ENCODE assay signal across 1 cellular context in genomic region chr2:20578266-20578894, GRCh38.
TF ChIP-seq lines count a peak whose summit lies in the region.

No MANE protein-coding gene starts in this region.

TF ChIP-seq in HepG2, 621 proteins besides CTCF, POLR2A, EP300 and RAD21 (continued from another document):
- TF ChIP-seq, protein P1, sequence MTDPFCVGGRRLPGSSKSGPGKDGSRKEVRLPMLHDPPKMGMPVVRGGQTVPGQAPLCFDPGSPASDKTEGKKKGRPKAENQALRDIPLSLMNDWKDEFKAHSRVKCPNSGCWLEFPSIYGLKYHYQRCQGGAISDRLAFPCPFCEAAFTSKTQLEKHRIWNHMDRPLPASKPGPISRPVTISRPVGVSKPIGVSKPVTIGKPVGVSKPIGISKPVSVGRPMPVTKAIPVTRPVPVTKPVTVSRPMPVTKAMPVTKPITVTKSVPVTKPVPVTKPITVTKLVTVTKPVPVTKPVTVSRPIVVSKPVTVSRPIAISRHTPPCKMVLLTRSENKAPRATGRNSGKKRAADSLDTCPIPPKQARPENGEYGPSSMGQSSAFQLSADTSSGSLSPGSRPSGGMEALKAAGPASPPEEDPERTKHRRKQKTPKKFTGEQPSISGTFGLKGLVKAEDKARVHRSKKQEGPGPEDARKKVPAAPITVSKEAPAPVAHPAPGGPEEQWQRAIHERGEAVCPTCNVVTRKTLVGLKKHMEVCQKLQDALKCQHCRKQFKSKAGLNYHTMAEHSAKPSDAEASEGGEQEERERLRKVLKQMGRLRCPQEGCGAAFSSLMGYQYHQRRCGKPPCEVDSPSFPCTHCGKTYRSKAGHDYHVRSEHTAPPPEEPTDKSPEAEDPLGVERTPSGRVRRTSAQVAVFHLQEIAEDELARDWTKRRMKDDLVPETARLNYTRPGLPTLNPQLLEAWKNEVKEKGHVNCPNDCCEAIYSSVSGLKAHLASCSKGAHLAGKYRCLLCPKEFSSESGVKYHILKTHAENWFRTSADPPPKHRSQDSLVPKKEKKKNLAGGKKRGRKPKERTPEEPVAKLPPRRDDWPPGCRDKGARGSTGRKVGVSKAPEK (CRISPR knock-in tag; IDR thresholded peaks at IDR 0.05; ENCODE audit: borderline replicate concordance): no peak
- no peak for TF ChIP-seq GZF1 (CRISPR knock-in tag; IDR thresholded peaks at IDR 0.05)
- no peak for TF ChIP-seq ZZZ3 (CRISPR knock-in tag; IDR thresholded peaks at IDR 0.05; ENCODE audit: borderline replicate concordance)
- no peak for TF ChIP-seq PAX8 (CRISPR knock-in tag; IDR thresholded peaks at IDR 0.05; ENCODE audit: borderline replicate concordance)
- TF ChIP-seq ZNF720 (CRISPR knock-in tag; IDR thresholded peaks at IDR 0.05): no peak
- 0 out of 2 replicates have a peak, but pooled peaks have one; percentile 34 for TF ChIP-seq ZNF670 (CRISPR knock-in tag; IDR thresholded peaks at IDR 0.05; ENCODE audit: borderline replicate concordance)
- TF ChIP-seq, protein P2, sequence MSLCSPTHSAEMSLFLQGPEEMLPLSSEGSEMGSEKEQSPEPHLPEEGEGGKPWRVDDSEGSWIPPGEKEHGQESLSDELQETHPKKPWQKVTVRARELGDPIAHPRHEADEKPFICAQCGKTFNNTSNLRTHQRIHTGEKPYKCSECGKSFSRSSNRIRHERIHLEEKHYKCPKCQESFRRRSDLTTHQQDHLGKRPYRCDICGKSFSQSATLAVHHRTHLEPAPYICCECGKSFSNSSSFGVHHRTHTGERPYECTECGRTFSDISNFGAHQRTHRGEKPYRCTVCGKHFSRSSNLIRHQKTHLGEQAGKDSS (CRISPR knock-in tag; IDR thresholded peaks at IDR 0.05; ENCODE audit: borderline replicate concordance, low read depth): no peak; the same call in 1 of the 2 replicates
- TF ChIP-seq ZMYM4 (CRISPR knock-in tag; IDR thresholded peaks at IDR 0.05): no peak
- TF ChIP-seq HNF1B (CRISPR knock-in tag; IDR thresholded peaks at IDR 0.05): no peak
- TF ChIP-seq ZBTB8A (CRISPR knock-in tag; IDR thresholded peaks at IDR 0.05; ENCODE audit: borderline replicate concordance, low read depth): 0 out of 2 replicates have a peak, but pooled peaks have one; percentile 5
- TF ChIP-seq ZNF782 (CRISPR knock-in tag; IDR thresholded peaks at IDR 0.05; ENCODE audit: borderline replicate concordance): 0 out of 2 replicates have a peak, but pooled peaks have one; percentile 8
- no peak for TF ChIP-seq PATZ1 (CRISPR knock-in tag; IDR thresholded peaks at IDR 0.05)
- no peak for TF ChIP-seq ZNF280D (CRISPR knock-in tag; IDR thresholded peaks at IDR 0.05)
- TF ChIP-seq ZNF33B (CRISPR knock-in tag; IDR thresholded peaks at IDR 0.05): 0 out of 2 replicates have a peak, but pooled peaks have one; percentile 11
- no peak for TF ChIP-seq ZNF777 (CRISPR knock-in tag; IDR thresholded peaks at IDR 0.05)
- TF ChIP-seq ZNF570 (CRISPR knock-in tag; IDR thresholded peaks at IDR 0.05; ENCODE audit: borderline replicate concordance): 0 out of 2 replicates have a peak, but pooled peaks have one; percentile 4
- TF ChIP-seq, protein P3, sequence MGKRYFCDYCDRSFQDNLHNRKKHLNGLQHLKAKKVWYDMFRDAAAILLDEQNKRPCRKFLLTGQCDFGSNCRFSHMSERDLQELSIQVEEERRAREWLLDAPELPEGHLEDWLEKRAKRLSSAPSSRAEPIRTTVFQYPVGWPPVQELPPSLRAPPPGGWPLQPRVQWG (CRISPR knock-in tag; IDR thresholded peaks at IDR 0.05; ENCODE audit: borderline replicate concordance, low read depth): no peak
- TF ChIP-seq, protein P4, sequence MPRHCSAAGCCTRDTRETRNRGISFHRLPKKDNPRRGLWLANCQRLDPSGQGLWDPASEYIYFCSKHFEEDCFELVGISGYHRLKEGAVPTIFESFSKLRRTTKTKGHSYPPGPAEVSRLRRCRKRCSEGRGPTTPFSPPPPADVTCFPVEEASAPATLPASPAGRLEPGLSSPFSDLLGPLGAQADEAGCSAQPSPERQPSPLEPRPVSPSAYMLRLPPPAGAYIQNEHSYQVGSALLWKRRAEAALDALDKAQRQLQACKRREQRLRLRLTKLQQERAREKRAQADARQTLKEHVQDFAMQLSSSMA (CRISPR knock-in tag; IDR thresholded peaks at IDR 0.05): 0 out of 2 replicates have a peak, but pooled peaks have one; percentile 27
- TF ChIP-seq ZNF280B (CRISPR knock-in tag; IDR thresholded peaks at IDR 0.05; ENCODE audit: borderline replicate concordance): peak; percentile 13; the same call in 1 of the 2 replicates
- TF ChIP-seq ZFP41 (CRISPR knock-in tag; IDR thresholded peaks at IDR 0.05; ENCODE audit: borderline replicate concordance): no peak
- no peak for TF ChIP-seq ZNF546 (CRISPR knock-in tag; conservative IDR thresholded peaks at IDR 0.05)
- TF ChIP-seq SRF (IDR thresholded peaks at IDR 0.05; ENCODE audit: low read depth, low read length): no peak
- TF ChIP-seq ZNF580 (CRISPR knock-in tag; IDR thresholded peaks at IDR 0.05; ENCODE audit: borderline replicate concordance, low read depth): 0 out of 2 replicates have a peak, but pooled peaks have one; percentile 6
- no peak for TF ChIP-seq ZBTB14 (CRISPR knock-in tag; IDR thresholded peaks at IDR 0.05)
- TF ChIP-seq ZNF44 (CRISPR knock-in tag; IDR thresholded peaks at IDR 0.05): no peak
- 0 out of 2 replicates have a peak, but pooled peaks have one; percentile 65 for TF ChIP-seq ZNF572 (CRISPR knock-in tag; IDR thresholded peaks at IDR 0.05)
TF ChIP-seq in HepG2: peak in this region for 22.
